ENCODE assay signal across 11 cellular contexts in genomic region chr1:75136158-75136815, GRCh38. TPM values are rescaled to one million over a fixed set of nuclear protein-coding genes. Genes with fewer than 3 reads are reported as not detected.
DNase-seq lines count a peak whose midpoint lies in the region; ATAC-seq and TF ChIP-seq lines count a peak whose summit lies in the region.
"Had no signal": no experiment of that assay in that cellular context is flagged by ENCODE, and none has a peak within 500 bp of the region (broad histone marks: within the 10 kb centered on the region; RNA-seq: fewer than 3 reads in every experiment).

No MANE protein-coding gene starts in this region.

- H3K9me3 Mint-ChIP-seq in activated naive CD8-positive, alpha-beta T cell treated with anti-CD3 and anti-CD28 coated beads, Interleukin-2, amount 50 U/mL, for 24 hours: no peaks in the 10 kb centered on the region

- no peak overlapping the region for H3K27ac ChIP-seq in right atrium auricular region
- no peak overlapping the region for H3K27ac ChIP-seq in left lung
- H3K27ac ChIP-seq in thoracic aorta: no peak overlapping the region
- H3K27ac ChIP-seq: BLaER1 had no signal

- intact Hi-C loops in Right ventricle myocardium inferior (cut with DNase I): no loop called here
- intact Hi-C loops in left lung (cut with DNase I): no loop called here

- DNase-seq in Right ventricle myocardium inferior (ENCODE audit: missing footprints) (peak; percentile 11), right atrium auricular region (ENCODE audit: low spot score) (no peak), left lung (peak in 1 of 2 donors; percentile 67), thoracic aorta (ENCODE audit: low spot score) (no peak), NOMO-1 treated with dmso at 0.1 percent for 144 hours (lab: John Stamatoyannopoulos, UW; ENCODE audit: unreplicated experiment) (no peak), T-helper 2 cell (no peak)
- DNase-seq in activated naive CD8-positive, alpha-beta T cell treated with anti-CD3 and anti-CD28 coated beads, Interleukin-2, amount 50 U/mL, for 24 hours: no peak
- DNase-seq: activated naive CD4-positive, alpha-beta T cell treated with anti-CD3 and anti-CD28 coated beads, Interleukin-2, amount 50 U/mL, for 16 hours had no signal

- H3K4me3 ChIP-seq in right atrium auricular region: peak overlapping the region in 1 of 2 donors; percentile 4
- no peak overlapping the region for H3K4me3 ChIP-seq in left lung
- H3K4me3 ChIP-seq in thoracic aorta: peak overlapping the region; percentile 63
- H3K4me3 ChIP-seq: BLaER1 had no signal

- peaks cover 12% of the 10 kb centered on the region for H3K4me1 Mint-ChIP-seq in activated naive CD8-positive, alpha-beta T cell treated with anti-CD3 and anti-CD28 coated beads, Interleukin-2, amount 50 U/mL, for 24 hours

- H3K36me3 Mint-ChIP-seq in activated naive CD8-positive, alpha-beta T cell treated with anti-CD3 and anti-CD28 coated beads, Interleukin-2, amount 50 U/mL, for 24 hours (ENCODE audit: low read depth): peaks cover 3% of the 10 kb centered on the region

- peak overlapping the region; percentile 74 for H3K4me3 Mint-ChIP-seq in activated naive CD8-positive, alpha-beta T cell treated with anti-CD3 and anti-CD28 coated beads, Interleukin-2, amount 50 U/mL, for 24 hours

- H3K27me3 ChIP-seq in right atrium auricular region (peaks cover 49 to 51% of the 10 kb centered on the region in 2 donors), left lung (peaks cover 91 to 100% of the 10 kb centered on the region in 2 donors), thoracic aorta (replicated peaks; ENCODE audit: insufficient read depth) (peaks cover 17% of the 10 kb centered on the region)
- H3K27me3 ChIP-seq: BLaER1 had no signal

- H3K4me1 ChIP-seq in right atrium auricular region (peaks cover 0 to 32% of the 10 kb centered on the region in 2 donors), left lung (peaks cover 9 to 19% of the 10 kb centered on the region in 2 donors), thoracic aorta (ENCODE audit: control insufficient read depth in 1 of 2, low read depth in 2 of 2) (peaks cover 0 to 25% of the 10 kb centered on the region in 2 donors)
- H3K4me1 ChIP-seq: BLaER1 had no signal

- H3K27ac Mint-ChIP-seq in activated naive CD8-positive, alpha-beta T cell treated with anti-CD3 and anti-CD28 coated beads, Interleukin-2, amount 50 U/mL, for 24 hours: no peak overlapping the region

- TF ChIP-seq CTCF in right atrium auricular region (IDR thresholded peaks at IDR 0.05) (no peak), left lung (IDR thresholded peaks at IDR 0.05) (no peak), thoracic aorta (IDR thresholded peaks at IDR 0.05) (no peak)

- peaks cover 76% of the 10 kb centered on the region for H3K27me3 Mint-ChIP-seq in activated naive CD8-positive, alpha-beta T cell treated with anti-CD3 and anti-CD28 coated beads, Interleukin-2, amount 50 U/mL, for 24 hours

- H3K36me3 ChIP-seq in right atrium auricular region (no peaks in the 10 kb centered on the region), left lung (no peaks in the 10 kb centered on the region), thoracic aorta (no peaks in the 10 kb centered on the region)
- H3K36me3 ChIP-seq: BLaER1 had no signal

- H3K9me3 ChIP-seq in right atrium auricular region (no peaks in the 10 kb centered on the region), left lung (no peaks in the 10 kb centered on the region), thoracic aorta (no peaks in the 10 kb centered on the region)

- ATAC-seq in Right ventricle myocardium inferior (no peak), left lung (peak; percentile 58), thoracic aorta (ENCODE audit: insufficient number of reproducible peaks, low FRiP score, low read depth) (no peak), HG02571 (IDR thresholded peaks at IDR 0.05; ENCODE audit: unreplicated experiment) (no peak)
- ATAC-seq in activated naive CD8-positive, alpha-beta T cell treated with anti-CD3 and anti-CD28 coated beads, Interleukin-2, amount 50 U/mL, for 24 hours: no peak

RNA-seq across cellular contexts. Expression of gene LHX8, which starts 2.1 kb away (rescaled TPM):
- not detected for total RNA-seq in Right ventricle myocardium inferior
- not detected for total RNA-seq in right atrium auricular region
- total RNA-seq in left lung: not detected
- not detected for total RNA-seq in thoracic aorta
- total RNA-seq: glomerular endothelial cell had no signal
